31 cellular contexts compared by ENCODE assay signal in the genomic region with DNA sequence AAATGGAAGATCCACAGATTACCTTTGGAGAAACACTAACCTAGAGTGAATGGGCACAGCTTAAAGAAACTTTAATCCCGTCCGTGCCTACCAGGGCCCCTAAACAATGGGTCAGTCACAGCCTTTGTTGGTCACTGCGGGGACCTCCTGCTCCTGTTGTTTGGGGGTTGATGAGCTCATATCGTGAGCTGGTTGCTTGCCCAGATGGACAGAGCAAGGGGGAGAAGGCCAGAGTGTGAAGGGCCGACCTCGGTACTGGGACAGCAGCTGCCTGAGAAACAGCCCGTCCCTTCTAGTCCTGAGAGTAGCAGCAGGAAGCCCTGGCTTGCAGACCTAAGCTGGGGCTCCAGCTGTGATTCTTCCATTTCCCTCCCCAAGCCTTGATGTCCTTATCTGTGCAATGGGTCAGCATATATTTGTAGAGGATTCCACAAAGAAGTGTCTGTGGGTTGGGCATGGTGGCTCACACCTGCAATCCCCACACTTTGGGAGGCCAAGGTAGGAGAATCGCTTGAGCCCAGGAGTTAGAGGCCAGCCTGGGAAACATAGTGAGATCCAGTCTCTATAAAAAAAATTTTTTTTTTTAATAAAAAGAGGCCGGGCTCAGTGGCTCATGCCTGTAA.
"Had no signal": no experiment of that assay in that cellular context is flagged by ENCODE, and none has a peak within 500 bp of the region (broad histone marks: within the 10 kb centered on the region; RNA-seq: fewer than 3 reads in every experiment).

No MANE protein-coding gene starts in this region.

- H3K9me3 Mint-ChIP-seq: activated CD4-positive, alpha-beta memory T cell treated with anti-CD3 and anti-CD28 coated beads, Interleukin-2, amount 10 ng/mL, durations not matched to agents 7 days and 5 days; activated CD4-positive, alpha-beta T cell treated with anti-CD3 and anti-CD28 coated beads, Interleukin-2, amount 10 ng/mL, durations not matched to agents 24 days and 14 days; activated T-cell treated with anti-CD3 and anti-CD28 coated beads, Interleukin-2, amount 50 U/mL, for 24 hours; nephron progenitor cell had no signal

- H3K27me3 Mint-ChIP-seq: activated CD4-positive, alpha-beta memory T cell treated with anti-CD3 and anti-CD28 coated beads, Interleukin-2, amount 10 ng/mL, durations not matched to agents 7 days and 5 days; activated CD4-positive, alpha-beta T cell treated with anti-CD3 and anti-CD28 coated beads, Interleukin-2, amount 10 ng/mL, durations not matched to agents 24 days and 14 days; activated T-cell treated with anti-CD3 and anti-CD28 coated beads, Interleukin-2, amount 50 U/mL, for 24 hours had no signal

- ATAC-seq: activated CD4-positive, CD25-positive, alpha-beta regulatory T cell treated with anti-CD3 and anti-CD28 coated beads, Interleukin-2, amount 50 U/mL, for 24 hours; heart right ventricle; left cardiac atrium; left ventricle myocardium superior; pancreas; psoas muscle; stimulated activated naive B cell treated with anti-CD40 and anti-IgM and Interleukin-4, amounts not matched to agents 10 μg/mL and 1 μg/mL and 100 μg/mL, for 72 hours had no signal

- H3K4me3 Mint-ChIP-seq: activated CD4-positive, alpha-beta memory T cell treated with anti-CD3 and anti-CD28 coated beads, Interleukin-2, amount 10 ng/mL, durations not matched to agents 7 days and 5 days; activated CD4-positive, alpha-beta T cell treated with anti-CD3 and anti-CD28 coated beads, Interleukin-2, amount 10 ng/mL, durations not matched to agents 24 days and 14 days; activated T-cell treated with anti-CD3 and anti-CD28 coated beads, Interleukin-2, amount 50 U/mL, for 24 hours; naive B cell; nephron progenitor cell; stimulated activated naive B cell treated with anti-CD40 and anti-IgM and Interleukin-4, amounts not matched to agents 10 μg/mL and 1 μg/mL and 100 μg/mL, for 72 hours had no signal

- H3K36me3 ChIP-seq: breast epithelium, esophagus squamous epithelium, heart right ventricle, pancreas, right atrium auricular region, stomach, tibial artery had no signal

- H3K4me3 ChIP-seq: breast epithelium, esophagus squamous epithelium, heart right ventricle, pancreas, psoas muscle, right atrium auricular region, stomach, tibial artery had no signal

- H3K36me3 Mint-ChIP-seq: naive B cell; stimulated activated naive B cell treated with anti-CD40 and anti-IgM and Interleukin-4, amounts not matched to agents 10 μg/mL and 1 μg/mL and 100 μg/mL, for 72 hours had no signal

- FAIRE-seq: endometrium, keratinocyte, pancreas had no signal

- H3K9me3 ChIP-seq: breast epithelium, esophagus squamous epithelium, heart right ventricle, pancreas, psoas muscle, right atrium auricular region, stomach, tibial artery had no signal

- H3K27ac Mint-ChIP-seq: activated CD4-positive, alpha-beta memory T cell treated with anti-CD3 and anti-CD28 coated beads, Interleukin-2, amount 10 ng/mL, durations not matched to agents 7 days and 5 days; activated CD4-positive, alpha-beta T cell treated with anti-CD3 and anti-CD28 coated beads, Interleukin-2, amount 10 ng/mL, durations not matched to agents 24 days and 14 days; activated T-cell treated with anti-CD3 and anti-CD28 coated beads, Interleukin-2, amount 50 U/mL, for 24 hours; nephron progenitor cell; stimulated activated naive B cell treated with anti-CD40 and anti-IgM and Interleukin-4, amounts not matched to agents 10 μg/mL and 1 μg/mL and 100 μg/mL, for 72 hours had no signal

- H3K4me1 Mint-ChIP-seq: activated CD4-positive, alpha-beta memory T cell treated with anti-CD3 and anti-CD28 coated beads, Interleukin-2, amount 10 ng/mL, durations not matched to agents 7 days and 5 days; activated CD4-positive, alpha-beta T cell treated with anti-CD3 and anti-CD28 coated beads, Interleukin-2, amount 10 ng/mL, durations not matched to agents 24 days and 14 days; naive B cell; stimulated activated naive B cell treated with anti-CD40 and anti-IgM and Interleukin-4, amounts not matched to agents 10 μg/mL and 1 μg/mL and 100 μg/mL, for 72 hours had no signal

- DNase-seq: activated CD4-positive, alpha-beta memory T cell treated with anti-CD3 and anti-CD28 coated beads, Interleukin-2, amount 10 ng/mL, durations not matched to agents 7 days and 5 days; activated CD4-positive, alpha-beta T cell treated with anti-CD3 and anti-CD28 coated beads, Interleukin-2, amount 10 ng/mL, durations not matched to agents 24 days and 14 days; activated CD8-positive, alpha-beta memory T cell treated with anti-CD3 and anti-CD28 coated beads, Interleukin-2, amount 50 U/mL, for 48 hours; activated gamma-delta T cell treated with Interleukin-2 at 50 U/mL for 16 hours; activated naive CD4-positive, alpha-beta T cell treated with anti-CD3 and anti-CD28 coated beads, Interleukin-2, amount 50 U/mL, for 16 hours; activated T-cell treated with anti-CD3 and anti-CD28 coated beads, Interleukin-2, amount 50 U/mL, for 24 hours; amygdala; central memory CD4-positive, alpha-beta T cell; effector CD4-positive, alpha-beta T cell; esophagus squamous epithelium; foreskin melanocyte; heart right ventricle; left cardiac atrium; left ventricle myocardium superior; naive B cell; nephron progenitor cell; nucleus accumbens; pancreas; psoas muscle; stimulated activated CD4-positive, alpha-beta T cell treated with anti-CD3 and anti-CD28 coated beads, Interleukin-15, amount 100 ng/mL, for 24 hours; stimulated activated CD4-positive, alpha-beta T cell treated with anti-CD3 and anti-CD28 coated beads, Interleukin-2, amount 100 ng/mL, for 24 hours; stimulated activated naive B cell treated with anti-CD40 and anti-IgM and Interleukin-4, amounts not matched to agents 10 μg/mL and 1 μg/mL and 100 μg/mL, for 72 hours; stomach; tibial artery had no signal

- H3K27ac ChIP-seq: breast epithelium, epithelial cell of prostate, esophagus squamous epithelium, heart right ventricle, pancreas, psoas muscle, right atrium auricular region, stomach, tibial artery, VCaP had no signal

- H3K4me1 ChIP-seq: breast epithelium, esophagus squamous epithelium, heart right ventricle, pancreas, psoas muscle, right atrium auricular region, stomach, tibial artery had no signal

- H3K27me3 ChIP-seq: breast epithelium, pancreas, right atrium auricular region, stomach, tibial artery had no signal
